ENCODE assay signal across 16 cellular contexts in genomic region chr3:61765109-61765876, GRCh38.
DNase-seq lines count a peak whose midpoint lies in the region; ATAC-seq and TF ChIP-seq lines count a peak whose summit lies in the region.
"Had no signal": no experiment of that assay in that cellular context is flagged by ENCODE, and none has a peak within 500 bp of the region (broad histone marks: within the 10 kb centered on the region; RNA-seq: fewer than 3 reads in every experiment).

No MANE protein-coding gene starts in this region.

- ATAC-seq in left colon = peak; percentile 34
- ATAC-seq in GM19463 (IDR thresholded peaks at IDR 0.05; ENCODE audit: unreplicated experiment) = no peak
- no peak for ATAC-seq in GM21447 (IDR thresholded peaks at IDR 0.05; ENCODE audit: unreplicated experiment)
- ATAC-seq: HepG2 had no signal

- no peaks in the 10 kb centered on the region for H3K27me3 Mint-ChIP-seq in MCF 10A (ENCODE audit: insufficient read depth, unreplicated experiment)
- no peaks in the 10 kb centered on the region for H3K27me3 Mint-ChIP-seq in Calu3 (ENCODE audit: unreplicated experiment)
- H3K27me3 Mint-ChIP-seq: CD8-positive, alpha-beta memory T cell had no signal

- H3K9me3 Mint-ChIP-seq in MCF 10A (ENCODE audit: unreplicated experiment) = no peaks in the 10 kb centered on the region
- H3K9me3 Mint-ChIP-seq in Calu3 (ENCODE audit: low read depth, unreplicated experiment) = peaks cover 13% of the 10 kb centered on the region

- H3K4me1 ChIP-seq in breast epithelium = no peaks in the 10 kb centered on the region
- H3K4me1 ChIP-seq: BLaER1, Caco-2 had no signal

- no peaks in the 10 kb centered on the region for H3K27me3 ChIP-seq in breast epithelium
- H3K27me3 ChIP-seq: BLaER1 had no signal

- peaks cover 43% of the 10 kb centered on the region for H3K4me1 Mint-ChIP-seq in MCF 10A (ENCODE audit: insufficient read depth, unreplicated experiment)
- H3K4me1 Mint-ChIP-seq in Calu3 (ENCODE audit: low read depth, unreplicated experiment) = no peaks in the 10 kb centered on the region
- H3K4me1 Mint-ChIP-seq: CD8-positive, alpha-beta memory T cell had no signal

- DNase-seq in MCF 10A (ENCODE audit: unreplicated experiment) (peak; percentile 30), breast epithelium (ENCODE audit: low spot score in 2 of 2) (no peak), left colon (no peak), SK-N-DZ (ENCODE audit: low spot score) (no peak), Calu3 (no peak)
- DNase-seq: AML-193; Caco-2; CD8-positive, alpha-beta memory T cell; DMS53; GF-D8 had no signal

- H3K4me3 Mint-ChIP-seq in MCF 10A (ENCODE audit: unreplicated experiment) (no peak overlapping the region), Calu3 (ENCODE audit: low read depth, unreplicated experiment) (no peak overlapping the region)
- H3K4me3 Mint-ChIP-seq: CD8-positive, alpha-beta memory T cell had no signal

- H3K27ac Mint-ChIP-seq in MCF 10A (ENCODE audit: low read depth, unreplicated experiment) (no peak overlapping the region), Calu3 (ENCODE audit: unreplicated experiment) (no peak overlapping the region)
- H3K27ac Mint-ChIP-seq: CD8-positive, alpha-beta memory T cell had no signal

- H3K36me3 Mint-ChIP-seq in MCF 10A (ENCODE audit: insufficient read depth, unreplicated experiment) (peaks cover 16% of the 10 kb centered on the region), Calu3 (ENCODE audit: insufficient read depth, unreplicated experiment) (no peaks in the 10 kb centered on the region)
- H3K36me3 Mint-ChIP-seq: CD8-positive, alpha-beta memory T cell had no signal

- no peaks in the 10 kb centered on the region for H3K9me3 ChIP-seq in breast epithelium
- H3K9me3 ChIP-seq: BLaER1, Caco-2 had no signal

- H3K27ac ChIP-seq in breast epithelium = no peak overlapping the region
- peak overlapping the region; percentile 19 for H3K27ac ChIP-seq in angular gyrus (ENCODE audit: low read depth, low read length)
- H3K27ac ChIP-seq: 22Rv1, BLaER1 had no signal

- TF ChIP-seq CTCF in MCF 10A (IDR thresholded peaks at IDR 0.05; ENCODE audit: unreplicated experiment) = no peak
- TF ChIP-seq CTCF in breast epithelium (IDR thresholded peaks at IDR 0.05) = no peak
- no peak for TF ChIP-seq CTCF in Calu3 (IDR thresholded peaks at IDR 0.05; ENCODE audit: unreplicated experiment)

- intact Hi-C loops in MCF 10A (cut with micrococcal nuclease) (no loop called here), breast epithelium (cut with DNase I; ENCODE audit: low total_unique reads) (no loop called here), left colon (cut with DNase I, micrococcal nuclease) (no loop called here), Calu3 (cut with micrococcal nuclease; ENCODE audit: unreplicated experiment) (no loop called here)

- TF ChIP-seq POLR2A in breast epithelium (IDR thresholded peaks at IDR 0.05) = no peak

- no peak overlapping the region for H3K4me3 ChIP-seq in breast epithelium
- H3K4me3 ChIP-seq: BLaER1 had no signal

- POLR2A ChIA-PET in MCF 10A (lab: Yijun Ruan, JAX) = no interaction called here

- no TSS peak for BruUV-seq in MCF 10A (replicated peaks; lab: Mats Ljungman, UMichigan)
- no TSS peak for BruUV-seq in Calu3 (replicated peaks; lab: Mats Ljungman, UMichigan)

- no peaks in the 10 kb centered on the region for H3K36me3 ChIP-seq in breast epithelium

- CTCF ChIA-PET in MCF 10A (lab: Yijun Ruan, JAX) (interaction anchor here (0.6 to 0.7 kb wide), 2 partner anchors 16 to 115 kb away, joined by 3 read pairs; no protein-coding TSS in a partner anchor), Calu3 (lab: Charles Lee) (no interaction called here)
